Comparison of ENCODE assay signal across 18 cellular contexts in genomic region chr11:10067629-10068300, GRCh38.
"Had no signal": no experiment of that assay in that cellular context is flagged by ENCODE, and none has a peak within 500 bp of the region (broad histone marks: within the 10 kb centered on the region; RNA-seq: fewer than 3 reads in every experiment).

No MANE protein-coding gene starts in this region.

- H3K36me3 ChIP-seq: esophagus squamous epithelium, left lung, pancreas, upper lobe of right lung had no signal

- H3K27me3 Mint-ChIP-seq: activated CD4-positive, alpha-beta memory T cell treated with anti-CD3 and anti-CD28 coated beads, Interleukin-2, amount 10 ng/mL, durations not matched to agents 7 days and 5 days; activated CD4-positive, alpha-beta T cell treated with anti-CD3 and anti-CD28 coated beads for 36 hours; stimulated activated naive CD8-positive, alpha-beta T cell treated with anti-CD3 and anti-CD28 coated beads, Interleukin-15, amount 100 ng/mL, for 72 hours had no signal

- H3K27ac Mint-ChIP-seq: activated CD4-positive, alpha-beta memory T cell treated with anti-CD3 and anti-CD28 coated beads, Interleukin-2, amount 10 ng/mL, durations not matched to agents 7 days and 5 days; activated CD4-positive, alpha-beta T cell treated with anti-CD3 and anti-CD28 coated beads for 36 hours; activated T-helper 1 cell treated with anti-CD3 and anti-CD28 coated beads, Interleukin-12 subunit alpha, Interleukin-12 subunit beta, Interleukin-2, Interleukin-4 antibody, amounts not matched to agents 30 ng/mL and 10 ng/mL and 1 ng/mL, durations not matched to agents 14 hours and 24 hours and 36 hours; nephron progenitor cell; stimulated activated naive CD8-positive, alpha-beta T cell treated with anti-CD3 and anti-CD28 coated beads, Interleukin-15, amount 100 ng/mL, for 72 hours had no signal

- ATAC-seq: activated CD4-positive, alpha-beta T cell treated with anti-CD3 and anti-CD28 coated beads for 36 hours; left lung; pancreas; stimulated activated naive CD8-positive, alpha-beta T cell treated with anti-CD3 and anti-CD28 coated beads, Interleukin-15, amount 100 ng/mL, for 72 hours; upper lobe of right lung had no signal

- H3K4me1 ChIP-seq: esophagus squamous epithelium, left lung, pancreas, testis, upper lobe of right lung had no signal

- H3K4me3 Mint-ChIP-seq: activated CD4-positive, alpha-beta memory T cell treated with anti-CD3 and anti-CD28 coated beads, Interleukin-2, amount 10 ng/mL, durations not matched to agents 7 days and 5 days; activated CD4-positive, alpha-beta T cell treated with anti-CD3 and anti-CD28 coated beads for 36 hours; activated T-helper 1 cell treated with anti-CD3 and anti-CD28 coated beads, Interleukin-12 subunit alpha, Interleukin-12 subunit beta, Interleukin-2, Interleukin-4 antibody, amounts not matched to agents 30 ng/mL and 10 ng/mL and 1 ng/mL, durations not matched to agents 14 hours and 24 hours and 36 hours; nephron progenitor cell; stimulated activated naive CD8-positive, alpha-beta T cell treated with anti-CD3 and anti-CD28 coated beads, Interleukin-15, amount 100 ng/mL, for 72 hours had no signal

- DNase-seq: activated CD4-positive, alpha-beta memory T cell treated with anti-CD3 and anti-CD28 coated beads, Interleukin-2, amount 10 ng/mL, durations not matched to agents 7 days and 5 days; activated CD4-positive, alpha-beta T cell treated with anti-CD3 and anti-CD28 coated beads for 36 hours; activated CD8-positive, alpha-beta memory T cell treated with anti-CD3 and anti-CD28 coated beads, Interleukin-2, amount 50 U/mL, for 48 hours; activated naive CD4-positive, alpha-beta T cell treated with Interleukin-2 at 50 U/mL for 16 hours; esophagus squamous epithelium; foreskin fibroblast; glutamatergic neuron; islet precursor cell; left lung; nephron progenitor cell; pancreas; stimulated activated CD4-positive, alpha-beta T cell treated with anti-CD3 and anti-CD28 coated beads, Interleukin-4, amount 100 ng/mL, for 4 hours; stimulated activated naive CD8-positive, alpha-beta T cell treated with anti-CD3 and anti-CD28 coated beads, Interleukin-15, amount 100 ng/mL, for 72 hours; T-helper 9 cell; testis; upper lobe of right lung had no signal

- H3K4me1 Mint-ChIP-seq: activated CD4-positive, alpha-beta memory T cell treated with anti-CD3 and anti-CD28 coated beads, Interleukin-2, amount 10 ng/mL, durations not matched to agents 7 days and 5 days; activated CD4-positive, alpha-beta T cell treated with anti-CD3 and anti-CD28 coated beads for 36 hours; nephron progenitor cell; stimulated activated naive CD8-positive, alpha-beta T cell treated with anti-CD3 and anti-CD28 coated beads, Interleukin-15, amount 100 ng/mL, for 72 hours had no signal

- H3K27me3 ChIP-seq: esophagus squamous epithelium, left lung, pancreas, testis, upper lobe of right lung had no signal

- H3K9me3 ChIP-seq: esophagus squamous epithelium, pancreas, testis, upper lobe of right lung had no signal

- FAIRE-seq: astrocyte, pancreas had no signal

- H3K4me3 ChIP-seq: esophagus squamous epithelium, left lung, pancreas, testis, upper lobe of right lung had no signal

- H3K27ac ChIP-seq: esophagus squamous epithelium, left lung, pancreas, testis, upper lobe of right lung had no signal
